ENCODE assay signal across 16 cellular contexts in the genomic region with DNA sequence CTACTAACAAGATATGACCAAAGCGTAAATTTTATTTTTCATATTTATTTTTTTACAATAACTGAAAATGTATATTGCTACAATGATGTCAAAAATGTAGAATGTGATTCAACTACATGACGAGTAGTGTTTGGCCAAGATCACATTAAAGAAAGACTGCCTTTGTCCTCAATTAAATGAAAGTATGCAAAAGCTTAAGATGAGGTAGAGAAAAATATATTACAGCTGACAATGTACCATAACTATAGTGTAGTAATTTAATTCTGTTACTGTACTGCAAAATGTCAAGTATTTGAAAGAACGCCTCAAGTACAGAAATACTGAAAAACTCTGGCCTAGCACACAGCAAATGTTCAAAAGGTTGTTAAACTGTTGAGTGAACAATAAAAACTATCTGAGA. TPM values are rescaled to one million over a fixed set of nuclear protein-coding genes. Genes with fewer than 3 reads are reported as not detected.
A peak's percentile ranks its signal among the peaks of the same experiment; 100 is the strongest.
DNase-seq lines count a peak whose midpoint lies in the region; ATAC-seq and TF ChIP-seq lines count a peak whose summit lies in the region.
"Had no signal": no experiment of that assay in that cellular context is flagged by ENCODE, and none has a peak within 500 bp of the region (broad histone marks: within the 10 kb centered on the region; RNA-seq: fewer than 3 reads in every experiment).

No MANE protein-coding gene starts in this region.

- H3K9ac ChIP-seq in IMR-90 (ENCODE audit: low read depth, low read length) (no peak overlapping the region), neural cell (ENCODE audit: low read length) (peak overlapping the region; percentile 51)

- TF ChIP-seq RAD21 in IMR-90 (IDR thresholded peaks at IDR 0.05; ENCODE audit: low read length) (no peak), neural cell (conservative IDR thresholded peaks at IDR 0.05) (no peak)

- no peak overlapping the region; a peak in 1 of 4 replicates for H4K8ac ChIP-seq in IMR-90 (ENCODE audit: low read depth in 2 of 2, low read length in 2 of 2)

- H4K20me1 ChIP-seq in IMR-90 (ENCODE audit: insufficient read depth, low read length) (peaks cover 39% of the 10 kb centered on the region), neural cell (ENCODE audit: insufficient read depth) (no peaks in the 10 kb centered on the region)

- H4K5ac ChIP-seq in IMR-90 (ENCODE audit: low read depth, low read length): no peak overlapping the region

- peaks cover 9% of the 10 kb centered on the region for H3F3A ChIP-seq in neural cell (ENCODE audit: insufficient read depth, low read length, poor library complexity, severe bottlenecking)

- no peak overlapping the region for H2BK5ac ChIP-seq in IMR-90 (ENCODE audit: low read depth, low read length, poor library complexity, severe bottlenecking)

- no peak overlapping the region for H3K14ac ChIP-seq in IMR-90 (replicated peaks; ENCODE audit: low read depth, low read length)

- H2AFZ ChIP-seq in IMR-90 (replicated peaks; ENCODE audit: low read length, poor library complexity) (no peak overlapping the region), neural cell (ENCODE audit: low read depth, low read length) (peak overlapping the region; percentile 10)
- H2AFZ ChIP-seq: PC-9 had no signal

- no peak overlapping the region for H2BK20ac ChIP-seq in IMR-90 (ENCODE audit: low read depth, low read length)

- H3K27me3 ChIP-seq in IMR-90 (ENCODE audit: control insufficient read depth, insufficient read depth, low read length): no peaks in the 10 kb centered on the region
- no peaks in the 10 kb centered on the region for H3K27me3 ChIP-seq in esophagus muscularis mucosa
- H3K27me3 ChIP-seq in neural cell (ENCODE audit: insufficient read depth, low read depth, low read length): no peaks in the 10 kb centered on the region
- H3K27me3 ChIP-seq in tibial artery: no peaks in the 10 kb centered on the region
- H3K27me3 ChIP-seq: BE2C had no signal

- TF ChIP-seq CTCF in IMR-90 (conservative IDR thresholded peaks at IDR 0.05; ENCODE audit: low read depth, low read length) (no peak), esophagus muscularis mucosa (IDR thresholded peaks at IDR 0.05) (no peak), neural cell (IDR thresholded peaks at IDR 0.05; ENCODE audit: poor library complexity, severe bottlenecking) (no peak), tibial artery (IDR thresholded peaks at IDR 0.05) (no peak)

- no peak for DNase-seq in IMR-90
- DNase-seq in esophagus muscularis mucosa (ENCODE audit: extremely low spot score): no peak
- DNase-seq in tibial artery: no peak
- no peak for DNase-seq in NCI-H510A treated with DMSO at 0.1 percent for 48 hours (lab: John Stamatoyannopoulos, UW)
- DNase-seq in stimulated activated naive CD4-positive, alpha-beta T cell treated with Interleukin-2 at 50 U/mL for 16 hours (lab: John Stamatoyannopoulos, UW): no peak
- DNase-seq: BE2C; CD4-positive, alpha-beta memory T cell; GF-D8; NCI-H1092; NCI-H1694; NCI-H2107; PC-9 had no signal

- H3K4me2 ChIP-seq in IMR-90 (ENCODE audit: low read depth, low read length): no peak overlapping the region
- H3K4me2 ChIP-seq in neural cell (ENCODE audit: low read length): no peak overlapping the region
- H3K4me2 ChIP-seq: PC-9 had no signal

- no peaks in the 10 kb centered on the region for H3K9me2 ChIP-seq in neural cell (ENCODE audit: insufficient read depth, low read length)

- peaks cover 23% of the 10 kb centered on the region for H3K4me1 ChIP-seq in IMR-90 (ENCODE audit: control insufficient read depth, insufficient read depth, low read length)
- peaks cover 66 to 100% (median 99%) of the 10 kb centered on the region in 4 donors for H3K4me1 ChIP-seq in esophagus muscularis mucosa
- H3K4me1 ChIP-seq in tibial artery: peaks cover 5 to 94% (median 64%) of the 10 kb centered on the region in 4 donors

- H3K27ac ChIP-seq in IMR-90 (ENCODE audit: insufficient read depth, low read length) (no peak overlapping the region), esophagus muscularis mucosa (replicated peaks in 1 of 4) (peak overlapping the region; percentile 81 to 90 (median 84)), neural cell (ENCODE audit: low read length) (peak overlapping the region; percentile 81), tibial artery (peak overlapping the region; percentile 70 to 77)
- H3K27ac ChIP-seq: HL-60, PC-9 had no signal

- intact Hi-C loops in IMR-90 (cut with micrococcal nuclease): no loop called here
- intact Hi-C loops in esophagus muscularis mucosa (cut with DNase I): no loop called here
- intact Hi-C loops in tibial artery (cut with DNase I; ENCODE audit: low total_unique reads): no loop called here

- H2BK15ac ChIP-seq in IMR-90 (ENCODE audit: low read depth, low read length): no peak overlapping the region

- TF ChIP-seq EP300 in esophagus muscularis mucosa (IDR thresholded peaks at IDR 0.05) (no peak), neural cell (conservative IDR thresholded peaks at IDR 0.05; ENCODE audit: poor library complexity, severe bottlenecking) (no peak)

- H3K18ac ChIP-seq in IMR-90 (ENCODE audit: low read depth, low read length): no peak overlapping the region

- peaks cover 30% of the 10 kb centered on the region for H3K9me1 ChIP-seq in IMR-90 (ENCODE audit: insufficient read depth, low read length)

- no TSS peak for BruUV-seq in IMR-90 (replicated peaks; lab: Mats Ljungman, UMichigan)

- H3K79me2 ChIP-seq in neural cell (replicated peaks; ENCODE audit: insufficient read depth, low read length): no peaks in the 10 kb centered on the region

- 0 out of 2 replicates have a peak overlapping the region, but pooled peaks have one; percentile 4 for H3K23ac ChIP-seq in IMR-90 (ENCODE audit: low read depth, low read length)

- no peak overlapping the region for H4K91ac ChIP-seq in IMR-90 (ENCODE audit: insufficient read depth, low read depth, low read length)

- H3K4me3 ChIP-seq in IMR-90 (ENCODE audit: insufficient read depth, low read depth, low read length): no peak overlapping the region
- H3K4me3 ChIP-seq in esophagus muscularis mucosa: no peak overlapping the region
- H3K4me3 ChIP-seq in neural cell (ENCODE audit: low read length): peak overlapping the region; percentile 50
- H3K4me3 ChIP-seq in tibial artery: no peak overlapping the region
- H3K4me3 ChIP-seq: K562, PC-9 had no signal

- no peak overlapping the region for H3K56ac ChIP-seq in IMR-90 (ENCODE audit: extremely low read depth, insufficient read depth, low read length)

- TF ChIP-seq POLR2A in IMR-90 (IDR thresholded peaks at IDR 0.05; ENCODE audit: low read depth, low read length): no peak
- no peak for TF ChIP-seq POLR2A in esophagus muscularis mucosa (IDR thresholded peaks at IDR 0.05; ENCODE audit: low read depth)

- no peak overlapping the region for H2AK9ac ChIP-seq in IMR-90 (replicated peaks; ENCODE audit: low read depth, low read length, poor library complexity)

- CTCF ChIA-PET in IMR-90 (lab: Yijun Ruan, JAX): interaction anchor here (0.6 to 1.2 kb wide), 3 partner anchors 9 to 142 kb away, joined by 3 to 8 read pairs (median 4); a partner anchor contains a TSS

- H3K36me3 ChIP-seq in IMR-90 (ENCODE audit: control insufficient read depth, insufficient read depth, low read length): 0 out of 2 replicates have a peak, but pooled peaks cover 2% of the 10 kb centered on the region
- H3K36me3 ChIP-seq in esophagus muscularis mucosa: no peaks in the 10 kb centered on the region
- no peaks in the 10 kb centered on the region for H3K36me3 ChIP-seq in neural cell (ENCODE audit: insufficient read depth, low read length)
- no peaks in the 10 kb centered on the region for H3K36me3 ChIP-seq in tibial artery
- H3K36me3 ChIP-seq: BE2C had no signal

- dilution Hi-C loops in IMR-90 (cut with HindIII; ENCODE audit: low sequenced_read_pairs, unreplicated experiment): no loop called here

- H2AK5ac ChIP-seq in IMR-90 (ENCODE audit: low read depth, low read length): no peak overlapping the region

- no peak overlapping the region for H2BK120ac ChIP-seq in IMR-90 (ENCODE audit: low read depth, low read length)

- no peak for ATAC-seq in IMR-90 (ENCODE audit: low read depth)
- ATAC-seq in HG03280 (IDR thresholded peaks at IDR 0.05; ENCODE audit: unreplicated experiment): no peak
- ATAC-seq: K562 had no signal

- no peaks in the 10 kb centered on the region for H3K9me3 ChIP-seq in IMR-90 (ENCODE audit: control insufficient read depth, insufficient read depth, low read length)
- no peaks in the 10 kb centered on the region for H3K9me3 ChIP-seq in esophagus muscularis mucosa
- H3K9me3 ChIP-seq in neural cell (ENCODE audit: low read length): no peaks in the 10 kb centered on the region
- H3K9me3 ChIP-seq in tibial artery: no peaks in the 10 kb centered on the region
- H3K9me3 ChIP-seq: BE2C had no signal

- WGBS in IMR-90 (ENCODE audit: extremely low coverage in 2 of 2, insufficient read length in 1 of 2), 2 experiments: no CpG with 5 or more reads among the region's 3 CpGs
- 81% methylated on average over 3 of the region's 3 CpGs for WGBS in esophagus muscularis mucosa

- H3K79me1 ChIP-seq in IMR-90 (ENCODE audit: low read depth in 1 of 2, low read length in 2 of 2): peaks cover 45 to 87% of the 10 kb centered on the region in 2 experiments

- no peak overlapping the region for H3K4ac ChIP-seq in IMR-90 (ENCODE audit: low read depth, low read length)

- in situ Hi-C loops in IMR-90 (cut with MboI; ENCODE audit: low sequenced_read_pairs): loop anchor here (25.0 kb wide), 1 partner anchor 178 kb away; no protein-coding TSS in a partner anchor

- POLR2A ChIA-PET in IMR-90 (lab: Charles Lee; ENCODE audit: unreplicated experiment): no interaction called here

TF ChIP-seq in IMR-90, 13 proteins besides CTCF, POLR2A, EP300 and RAD21 (continues in another document):
- TF ChIP-seq MAZ (IDR thresholded peaks at IDR 0.05; ENCODE audit: borderline replicate concordance, low read depth, low read length): no peak
- no peak for TF ChIP-seq BHLHE40 (IDR thresholded peaks at IDR 0.05; ENCODE audit: low read depth, low read length)
- TF ChIP-seq NFE2L2 (IDR thresholded peaks at IDR 0.05; ENCODE audit: low read depth, low read length): no peak
- TF ChIP-seq SMC3 (IDR thresholded peaks at IDR 0.05; ENCODE audit: low read depth, low read length): no peak
- TF ChIP-seq RCOR1 (IDR thresholded peaks at IDR 0.05; ENCODE audit: insufficient replicate concordance, low read length): no peak

TF ChIP-seq in neural cell, 6 proteins besides CTCF, POLR2A, EP300 and RAD21 (continues in another document):
- TF ChIP-seq TAF1 (IDR thresholded peaks at IDR 0.05; ENCODE audit: low read depth): no peak

RNA-seq across cellular contexts. Expression of a gene that starts 9.7 kb away (rescaled TPM):
- total RNA-seq in IMR-90 (2012; rRNA removed) (14.2 and 16.7 TPM in 2 replicates), esophagus muscularis mucosa (10 to 100 TPM; 71.8 to 99.9 (median 84.4) TPM)
- polyA plus RNA-seq in IMR-90 (2012; rRNA removed) (4.1 TPM in 2 replicates), neural cell (8.7 TPM in 2 replicates)
- polyA plus RNA-seq in IMR-90 (2012; cell fraction: cytosol; rRNA removed): 2.0 and 2.4 TPM in 2 replicates
- polyA plus RNA-seq in IMR-90 (2012; cell fraction: nucleus; rRNA removed; ENCODE audit: low replicate concordance): 12.8 and 23.0 TPM in 2 replicates
- 42.1 and 51.7 TPM in 2 replicates for polyA minus RNA-seq in neural cell
- total RNA-seq: CD4-positive, alpha-beta memory T cell had no signal
- polyA plus RNA-seq: CD4-positive, alpha-beta memory T cell; K562 had no signal
